In genomic region chr14:73888460-73888725, GRCh38 we compare ENCODE assay signal across 8 cellular contexts. TPM values are rescaled to one million over a fixed set of nuclear protein-coding genes. Genes with fewer than 3 reads are reported as not detected.
DNase-seq lines count a peak whose midpoint lies in the region; ATAC-seq, FAIRE-seq and TF ChIP-seq lines count a peak whose summit lies in the region.

No MANE protein-coding gene starts in this region.

- H3K27me3 Mint-ChIP-seq in progenitor cell of endocrine pancreas = no peaks in the 10 kb centered on the region

- H3K4me3 Mint-ChIP-seq in progenitor cell of endocrine pancreas (ENCODE audit: low read depth) = peak overlapping the region; percentile 94

- no peak for ATAC-seq in HG03025 (IDR thresholded peaks at IDR 0.05; ENCODE audit: low FRiP score, unreplicated experiment)

- no peaks in the 10 kb centered on the region for H3K9me3 Mint-ChIP-seq in progenitor cell of endocrine pancreas (ENCODE audit: low read depth)

- H4K20me1 ChIP-seq in OCI-LY7 (ENCODE audit: insufficient read depth, low read length) = peaks cover 11% of the 10 kb centered on the region; the same call in 1 of the 2 replicates

- peaks cover 28% of the 10 kb centered on the region for H3K4me1 Mint-ChIP-seq in progenitor cell of endocrine pancreas (ENCODE audit: low read depth)

- peak overlapping the region; percentile 98 for H3K4me3 ChIP-seq in OCI-LY7 (ENCODE audit: low read depth, low read length, poor library complexity, severe bottlenecking)
- H3K4me3 ChIP-seq in ectodermal cell (ENCODE audit: insufficient read depth, low read depth, low read length) = peak overlapping the region; percentile 96

- peak overlapping the region; percentile 95 for H3K4me2 ChIP-seq in OCI-LY7 (ENCODE audit: low read length)

- H3K27ac Mint-ChIP-seq in progenitor cell of endocrine pancreas = peak overlapping the region; percentile 99

- H2AFZ ChIP-seq in OCI-LY7 (ENCODE audit: low read length) = no peak overlapping the region

- DNase-seq in NOMO-1 (lab: John Stamatoyannopoulos, UW; ENCODE audit: unreplicated experiment in 2 of 2) = peak; percentile 5 to 39
- no peak for DNase-seq in NOMO-1 treated with dmso at 0.1 percent for 144 hours (lab: John Stamatoyannopoulos, UW; ENCODE audit: unreplicated experiment)
- DNase-seq in OCI-LY7 (ENCODE audit: low spot score) = no peak
- no peak for DNase-seq in progenitor cell of endocrine pancreas (ENCODE audit: low spot score, unreplicated experiment)
- DNase-seq in H54 (ENCODE audit: insufficient read length, low spot score) = no peak
- no peak for DNase-seq in NCI-H748 (lab: John Stamatoyannopoulos, UW; ENCODE audit: unreplicated experiment)

- TF ChIP-seq POLR2A in H54 (IDR thresholded peaks at IDR 0.05; ENCODE audit: low read depth, low read length) = no peak

- H3K9me3 ChIP-seq in OCI-LY7 (ENCODE audit: low read length) (no peaks in the 10 kb centered on the region), ectodermal cell (ENCODE audit: control insufficient read depth, low read length) (no peaks in the 10 kb centered on the region)

- peaks cover 32% of the 10 kb centered on the region for H3K4me1 ChIP-seq in OCI-LY7 (ENCODE audit: insufficient read depth, low read length, poor library complexity, severe bottlenecking)
- peaks cover 7% of the 10 kb centered on the region for H3K4me1 ChIP-seq in ectodermal cell (ENCODE audit: control insufficient read depth, insufficient read depth, low read length)

- H3K27me3 ChIP-seq in ectodermal cell (ENCODE audit: control insufficient read depth, insufficient read depth, low read length, poor library complexity, severe bottlenecking) = no peaks in the 10 kb centered on the region

- TF ChIP-seq CTCF in OCI-LY7 (conservative IDR thresholded peaks at IDR 0.05; ENCODE audit: low read length) = no peak
- TF ChIP-seq CTCF in progenitor cell of endocrine pancreas (IDR thresholded peaks at IDR 0.05; ENCODE audit: unreplicated experiment) = no peak

- no TSS peak for BruUV-seq in OCI-LY7 (replicated peaks; lab: Mats Ljungman, UMichigan)

- CTCF ChIA-PET in OCI-LY7 (lab: Charles Lee; ENCODE audit: unreplicated experiment) = interaction anchor here (0.5 kb wide), 1 partner anchor 74 kb away, joined by 4 read pairs; no protein-coding TSS in a partner anchor

- intact Hi-C loops in OCI-LY7 (cut with micrococcal nuclease; ENCODE audit: unreplicated experiment) = loop anchor here (5.0 kb wide), 2 partner anchors 129 to 396 kb away; partner anchors contain the start of genes BBOF1, ENTPD5 and RIOX1

- WGBS in ectodermal cell, 2 experiments = 96 to 100% methylated on average over 3 of the region's 3 CpGs

- no peaks in the 10 kb centered on the region for H3K9me2 ChIP-seq in OCI-LY7 (ENCODE audit: insufficient read depth, low read length)

- H3K27ac ChIP-seq in OCI-LY7 (ENCODE audit: low read depth, low read length, poor library complexity, severe bottlenecking) (no peak overlapping the region), ectodermal cell (ENCODE audit: insufficient read depth, low read depth, low read length, poor library complexity, severe bottlenecking) (no peak overlapping the region)

- no peaks in the 10 kb centered on the region for H3K36me3 Mint-ChIP-seq in progenitor cell of endocrine pancreas (ENCODE audit: insufficient read depth)

- H3K36me3 ChIP-seq in OCI-LY7 (ENCODE audit: insufficient read depth, low read length) (peaks cover 17% of the 10 kb centered on the region), ectodermal cell (ENCODE audit: control insufficient read depth, insufficient read depth, low read length) (no peaks in the 10 kb centered on the region)

- POLR2A ChIA-PET in OCI-LY7 (lab: Charles Lee) = interaction anchor here (0.6 to 1.0 kb wide), 2 partner anchors 37 to 89 kb away, joined by 3 to 5 read pairs; partner anchors contain the start of gene PTGR2

- peaks cover 74% of the 10 kb centered on the region for H3K79me2 ChIP-seq in OCI-LY7 (ENCODE audit: insufficient read depth, low read depth, low read length)

- no peak for FAIRE-seq in H54 (lab: Jason Lieb, UNC)

RNA-seq across cellular contexts. Expression of gene ZNF410, which starts 1.7 kb away (rescaled TPM):
- 41.6 and 49.6 TPM in 2 replicates for total RNA-seq in OCI-LY7 (2014; rRNA removed; shearing (Covaris generic))
- total RNA-seq in OCI-LY7 (2022) (45.2 and 45.5 TPM in 2 replicates), progenitor cell of endocrine pancreas (49.9 and 53.3 TPM in 2 replicates)
- 50.4 TPM for polyA plus RNA-seq in ectodermal cell (2013, experiment 1 of 4)
- 51.8 TPM for polyA plus RNA-seq in ectodermal cell (2013, experiment 2 of 4)
- 35.2 TPM for polyA plus RNA-seq in ectodermal cell (2013, experiment 3 of 4)
- 37.4 TPM for polyA plus RNA-seq in ectodermal cell (2013, experiment 4 of 4)

RNA-seq across cellular contexts. Expression of gene PTGR2, which starts 36.8 kb away (rescaled TPM):
- 6.4 and 6.6 TPM in 2 replicates for total RNA-seq in OCI-LY7 (2014; rRNA removed; shearing (Covaris generic))
- total RNA-seq in OCI-LY7 (2022) = 14.3 and 17.8 TPM in 2 replicates
- polyA plus RNA-seq in ectodermal cell (2013, experiment 1 of 4) = 30.0 TPM
- 25.8 TPM for polyA plus RNA-seq in ectodermal cell (2013, experiment 2 of 4)
- polyA plus RNA-seq in ectodermal cell (2013, experiment 3 of 4) = 19.0 TPM
- polyA plus RNA-seq in ectodermal cell (2013, experiment 4 of 4) = 23.3 TPM
- total RNA-seq in progenitor cell of endocrine pancreas = 6.9 and 11.0 TPM in 2 replicates

Comparison
In these comparisons a context has a peak if more than half of its experiments do, and no peak if none do; other contexts are left out.
1. DNase-seq: peak in NOMO-1 (2 of 2); none in NOMO-1 treated with dmso at 0.1 percent for 144 hours (single experiment), OCI-LY7 (single experiment), progenitor cell of endocrine pancreas (single experiment), H54 (single experiment) and NCI-H748 (single experiment).